ENCODE assay signal across 24 cellular contexts in the genomic region with DNA sequence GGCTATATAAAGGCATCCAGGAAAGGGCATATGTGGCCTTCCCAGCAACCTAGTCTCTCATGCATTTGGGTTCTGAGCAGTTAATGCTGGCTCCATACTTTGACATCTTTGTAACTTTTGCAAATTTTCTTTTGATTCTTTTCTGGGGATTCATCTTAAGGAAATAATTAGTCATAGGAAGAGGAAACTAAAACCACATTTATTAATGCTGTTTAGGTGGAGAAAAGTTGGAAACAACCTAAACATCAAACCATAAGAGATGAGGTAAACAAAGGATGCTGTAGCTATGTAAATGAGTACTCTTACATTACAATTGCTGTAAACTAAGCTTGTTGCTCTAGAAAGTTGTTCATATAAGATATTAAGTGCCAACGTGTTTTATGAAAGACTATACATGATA.
A peak's percentile ranks its signal among the peaks of the same experiment; 100 is the strongest.
DNase-seq lines count a peak whose midpoint lies in the region; ATAC-seq, FAIRE-seq and TF ChIP-seq lines count a peak whose summit lies in the region.
"Had no signal": no experiment of that assay in that cellular context is flagged by ENCODE, and none has a peak within 500 bp of the region (broad histone marks: within the 10 kb centered on the region; RNA-seq: fewer than 3 reads in every experiment).

No MANE protein-coding gene starts in this region.

- H3K27ac ChIP-seq in DND-41 (ENCODE audit: low read length) (peak overlapping the region; percentile 51; the same call in 1 of the 2 replicates), PC-3 (ENCODE audit: low read length) (peak overlapping the region; percentile 71), endothelial cell of umbilical vein (ENCODE audit: insufficient read depth, low read depth, low read length) (peak overlapping the region; percentile 22)
- H3K27ac ChIP-seq: KMS-11, RWPE1 had no signal

- TF ChIP-seq POLR2A in endothelial cell of umbilical vein (IDR thresholded peaks at IDR 0.05; ENCODE audit: low read depth, low read length) = no peak

- H2AFZ ChIP-seq in DND-41 (ENCODE audit: low read depth, low read length) (no peak overlapping the region), PC-3 (ENCODE audit: low read length) (no peak overlapping the region), endothelial cell of umbilical vein (ENCODE audit: low read depth, low read length) (no peak overlapping the region)

- H3K27me3 ChIP-seq in DND-41 (ENCODE audit: insufficient read depth, low read length, poor library complexity) = no peaks in the 10 kb centered on the region
- no peaks in the 10 kb centered on the region for H3K27me3 ChIP-seq in PC-3 (ENCODE audit: low read length)
- H3K27me3 ChIP-seq in endothelial cell of umbilical vein (ENCODE audit: control insufficient read depth in 2 of 2, insufficient read depth in 2 of 2, low read length in 2 of 2) = no peaks in the 10 kb centered on the region

- H3F3A ChIP-seq in PC-3 (ENCODE audit: low read length, unreplicated experiment) = no peaks in the 10 kb centered on the region

- CTCF ChIA-PET in activated CD4-positive, alpha-beta memory T cell treated with anti-CD3 and anti-CD28 coated beads for 36 hours (lab: Charles Lee) = no interaction called here
- CTCF ChIA-PET in activated CD4-positive, alpha-beta memory T cell treated with anti-CD3 and anti-CD28 coated beads, Interleukin-2, amount 10 ng/mL, durations not matched to agents 7 days and 5 days (lab: Charles Lee) = interaction anchor here (1.2 kb wide), 2 partner anchors 35 to 67 kb away, joined by 3 read pairs; no protein-coding TSS in a partner anchor
- CTCF ChIA-PET in PC-3 (lab: Charles Lee) (interaction anchor here (0.5 kb wide), 1 partner anchor 189 kb away, joined by 7 read pairs; no protein-coding TSS in a partner anchor), endothelial cell of umbilical vein (lab: Charles Lee) (interaction anchor here (1.2 to 1.5 kb wide), 3 partner anchors 9 to 35 kb away, joined by 4 to 5 read pairs (median 4); no protein-coding TSS in a partner anchor)

- H3K36me3 ChIP-seq in DND-41 (ENCODE audit: insufficient read depth, low read length) (peaks cover 70% of the 10 kb centered on the region), PC-3 (ENCODE audit: low read depth, low read length) (no peaks in the 10 kb centered on the region), endothelial cell of umbilical vein (ENCODE audit: control insufficient read depth in 2 of 2, extremely low read depth in 1 of 2, insufficient read depth in 2 of 2, low read length in 2 of 2) (no peaks in the 10 kb centered on the region)
- H3K36me3 ChIP-seq: HAP-1 had no signal

- peaks cover 30% of the 10 kb centered on the region for H3K4me1 ChIP-seq in DND-41 (ENCODE audit: insufficient read depth, low read length)
- H3K4me1 ChIP-seq in PC-3 (ENCODE audit: insufficient read depth, low read length) = peaks cover 73% of the 10 kb centered on the region
- peaks cover 46% of the 10 kb centered on the region for H3K4me1 ChIP-seq in endothelial cell of umbilical vein (ENCODE audit: control insufficient read depth, extremely low read depth, insufficient read depth, low read length)
- H3K4me1 ChIP-seq: HAP-1 had no signal

- dilution Hi-C loops in endothelial cell of umbilical vein (cut with MboI; ENCODE audit: extremely low pct_ligation_motif_present, low sequenced_read_pairs) = no loop called here

- H4K20me1 ChIP-seq in DND-41 (ENCODE audit: insufficient read depth, low read length) (peaks cover 64% of the 10 kb centered on the region), PC-3 (ENCODE audit: low read length) (no peaks in the 10 kb centered on the region), endothelial cell of umbilical vein (replicated peaks; ENCODE audit: control insufficient read depth, extremely low read depth, insufficient read depth, low read length) (no peaks in the 10 kb centered on the region)

- H3K36me3 Mint-ChIP-seq in activated CD4-positive, alpha-beta memory T cell treated with anti-CD3 and anti-CD28 coated beads for 36 hours = peaks cover 2% of the 10 kb centered on the region
- H3K36me3 Mint-ChIP-seq in activated CD4-positive, alpha-beta memory T cell treated with anti-CD3 and anti-CD28 coated beads, Interleukin-2, amount 10 ng/mL, durations not matched to agents 7 days and 5 days (ENCODE audit: low read depth) = peaks cover 13% of the 10 kb centered on the region

- POLR2A ChIA-PET in activated CD4-positive, alpha-beta memory T cell treated with anti-CD3 and anti-CD28 coated beads for 36 hours (lab: Charles Lee) = no interaction called here
- POLR2A ChIA-PET in activated CD4-positive, alpha-beta memory T cell treated with anti-CD3 and anti-CD28 coated beads, Interleukin-2, amount 10 ng/mL, durations not matched to agents 7 days and 5 days (lab: Charles Lee) = no interaction called here
- POLR2A ChIA-PET in PC-3 (lab: Charles Lee; ENCODE audit: unreplicated experiment) = interaction anchor here (0.6 kb wide), 1 partner anchor 14 kb away, joined by 3 read pairs; no protein-coding TSS in a partner anchor
- POLR2A ChIA-PET in endothelial cell of umbilical vein (lab: Charles Lee) = no interaction called here

- no peak overlapping the region for H3K4me3 Mint-ChIP-seq in activated CD4-positive, alpha-beta memory T cell treated with anti-CD3 and anti-CD28 coated beads for 36 hours
- no peak overlapping the region for H3K4me3 Mint-ChIP-seq in activated CD4-positive, alpha-beta memory T cell treated with anti-CD3 and anti-CD28 coated beads, Interleukin-2, amount 10 ng/mL, durations not matched to agents 7 days and 5 days
- H3K4me3 Mint-ChIP-seq: CD4-positive, alpha-beta memory T cell had no signal

- H3K9me3 ChIP-seq in DND-41 (ENCODE audit: insufficient read depth, low read length, severe bottlenecking) = no peaks in the 10 kb centered on the region
- no peaks in the 10 kb centered on the region for H3K9me3 ChIP-seq in PC-3 (ENCODE audit: low read length)
- no peaks in the 10 kb centered on the region for H3K9me3 ChIP-seq in endothelial cell of umbilical vein (replicated peaks; ENCODE audit: control insufficient read depth, insufficient read depth, low read length)
- H3K9me3 ChIP-seq: HAP-1 had no signal

- BruUV-seq in PC-3 (replicated peaks; lab: Mats Ljungman, UMichigan) (no TSS peak), endothelial cell of umbilical vein (replicated peaks; lab: Mats Ljungman, UMichigan) (no TSS peak)

- H3K4me2 ChIP-seq in DND-41 (ENCODE audit: insufficient read depth, low read length) (no peak overlapping the region), PC-3 (ENCODE audit: low read length) (peak overlapping the region; percentile 38; the same call in 1 of the 2 replicates), endothelial cell of umbilical vein (ENCODE audit: insufficient read depth, low read length) (peak overlapping the region; percentile 52)
- H3K4me2 ChIP-seq: KMS-11 had no signal

- H3K27me3 Mint-ChIP-seq in activated CD4-positive, alpha-beta memory T cell treated with anti-CD3 and anti-CD28 coated beads for 36 hours = no peaks in the 10 kb centered on the region
- H3K27me3 Mint-ChIP-seq in activated CD4-positive, alpha-beta memory T cell treated with anti-CD3 and anti-CD28 coated beads, Interleukin-2, amount 10 ng/mL, durations not matched to agents 7 days and 5 days = no peaks in the 10 kb centered on the region
- H3K27me3 Mint-ChIP-seq: CD4-positive, alpha-beta memory T cell had no signal

- H3K9ac ChIP-seq in DND-41 (ENCODE audit: low read depth, low read length) (no peak overlapping the region), PC-3 (ENCODE audit: low read length) (no peak overlapping the region), endothelial cell of umbilical vein (replicated peaks; ENCODE audit: extremely low read depth, insufficient read depth, low read length) (no peak overlapping the region)
- H3K9ac ChIP-seq: KMS-11 had no signal

- intact Hi-C loops in activated CD4-positive, alpha-beta memory T cell treated with anti-CD3 and anti-CD28 coated beads for 36 hours (cut with micrococcal nuclease) = no loop called here
- intact Hi-C loops in PC-3 (cut with micrococcal nuclease) (loop anchor here (10.0 kb wide), 2 partner anchors 138 to 488 kb away; partner anchors contain the start of gene FOXJ3), endothelial cell of umbilical vein (cut with micrococcal nuclease) (no loop called here)

- no peaks in the 10 kb centered on the region for H3K9me2 ChIP-seq in PC-3 (replicated peaks; ENCODE audit: low read length)

- peak; percentile 33 for FAIRE-seq in endothelial cell of umbilical vein (lab: Jason Lieb, UNC)
- FAIRE-seq: A204.1, GM18507 had no signal

- no peak for DNase-seq in activated CD4-positive, alpha-beta memory T cell treated with anti-CD3 and anti-CD28 coated beads for 36 hours
- DNase-seq in activated CD4-positive, alpha-beta memory T cell treated with anti-CD3 and anti-CD28 coated beads, Interleukin-2, amount 10 ng/mL, durations not matched to agents 7 days and 5 days = no peak
- DNase-seq in DND-41 = no peak
- DNase-seq in PC-3 = no peak
- peak; percentile 22 for DNase-seq in endothelial cell of umbilical vein (ENCODE audit: low read depth, low spot score)
- no peak for DNase-seq in GDM1 (lab: John Stamatoyannopoulos, UW)
- DNase-seq: AML-193; CD4-positive, alpha-beta memory T cell; COR-L47; GOT3; MM.1S; NCI-H1417; NCI-H1694; NCI-H526 treated with DMSO at 0.1 percent for 48 hours; SHP77 treated with DMSO at 0.1 percent for 48 hours; SW 1271 had no signal

- H3K4me1 Mint-ChIP-seq in activated CD4-positive, alpha-beta memory T cell treated with anti-CD3 and anti-CD28 coated beads for 36 hours (ENCODE audit: low read depth) = peaks cover 38% of the 10 kb centered on the region
- H3K4me1 Mint-ChIP-seq in activated CD4-positive, alpha-beta memory T cell treated with anti-CD3 and anti-CD28 coated beads, Interleukin-2, amount 10 ng/mL, durations not matched to agents 7 days and 5 days = peaks cover 31% of the 10 kb centered on the region

- no peaks in the 10 kb centered on the region for H3K9me3 Mint-ChIP-seq in activated CD4-positive, alpha-beta memory T cell treated with anti-CD3 and anti-CD28 coated beads for 36 hours
- H3K9me3 Mint-ChIP-seq in activated CD4-positive, alpha-beta memory T cell treated with anti-CD3 and anti-CD28 coated beads, Interleukin-2, amount 10 ng/mL, durations not matched to agents 7 days and 5 days = no peaks in the 10 kb centered on the region
- H3K9me3 Mint-ChIP-seq: CD4-positive, alpha-beta memory T cell had no signal

- peaks cover 97% of the 10 kb centered on the region for H3K79me2 ChIP-seq in DND-41 (ENCODE audit: insufficient read depth, low read length)
- peaks cover 16% of the 10 kb centered on the region for H3K79me2 ChIP-seq in PC-3 (ENCODE audit: low read length)
- H3K79me2 ChIP-seq in endothelial cell of umbilical vein (ENCODE audit: control insufficient read depth, insufficient read depth, low read length) = no peaks in the 10 kb centered on the region

- ATAC-seq in DND-41 (ENCODE audit: insufficient read depth, low read depth) (no peak), PC-3 (peak; percentile 4), GM19324 (IDR thresholded peaks at IDR 0.05; ENCODE audit: low FRiP score, unreplicated experiment) (no peak)
- no peak for ATAC-seq in activated CD4-positive, CD25-positive, alpha-beta regulatory T cell treated with anti-CD3 and anti-CD28 coated beads, Interleukin-2, amount 50 U/mL, for 24 hours
- ATAC-seq: Panc1 had no signal

- H3K4me3 ChIP-seq in DND-41 (ENCODE audit: low read depth in 1 of 2, low read length in 2 of 2) (no peak overlapping the region), PC-3 (ENCODE audit: low read length) (no peak overlapping the region), endothelial cell of umbilical vein (replicated peaks in 1 of 3; ENCODE audit: insufficient read depth in 1 of 3, low read depth in 1 of 3, low read length in 3 of 3) (no peak overlapping the region)
- H3K4me3 ChIP-seq: HAP-1 had no signal

- peak overlapping the region; percentile 19 for H3K27ac Mint-ChIP-seq in activated CD4-positive, alpha-beta memory T cell treated with anti-CD3 and anti-CD28 coated beads for 36 hours
- H3K27ac Mint-ChIP-seq in activated CD4-positive, alpha-beta memory T cell treated with anti-CD3 and anti-CD28 coated beads, Interleukin-2, amount 10 ng/mL, durations not matched to agents 7 days and 5 days = no peak overlapping the region
- H3K27ac Mint-ChIP-seq: CD4-positive, alpha-beta memory T cell had no signal

- TF ChIP-seq CTCF in DND-41 (IDR thresholded peaks at IDR 0.05; ENCODE audit: borderline replicate concordance, extremely low read depth, low read length, poor library complexity, severe bottlenecking) = no peak
- TF ChIP-seq CTCF in PC-3 (conservative IDR thresholded peaks at IDR 0.05; ENCODE audit: low read depth, low read length) = no peak
- no peak for TF ChIP-seq CTCF in endothelial cell of umbilical vein (IDR thresholded peaks at IDR 0.05; ENCODE audit: extremely low read depth in 1 of 2, insufficient read depth in 1 of 2, low read depth in 1 of 2, low read length in 2 of 2)

- H3K9me1 ChIP-seq in endothelial cell of umbilical vein (replicated peaks; ENCODE audit: control insufficient read depth, extremely low read depth, insufficient read depth, low read length) = no peaks in the 10 kb centered on the region
